1 cellular context compared by ENCODE assay signal in genomic region chr17:78737332-78737731, GRCh38.
TF ChIP-seq lines count a peak whose summit lies in the region.

No MANE protein-coding gene starts in this region.

TF ChIP-seq in HEK293, 187 proteins besides CTCF, POLR2A, EP300 and RAD21 (continued from another document and continues in another):
- TF ChIP-seq ZSCAN18 (tag by site-specific recombination; IDR thresholded peaks at IDR 0.05), result no peak
- TF ChIP-seq OVOL3 (tag by site-specific recombination; IDR thresholded peaks at IDR 0.05), result no peak
- no peak for TF ChIP-seq ZNF138 (tag by site-specific recombination; IDR thresholded peaks at IDR 0.05; ENCODE audit: borderline replicate concordance)
- 0 out of 2 replicates have a peak, but pooled peaks have one; percentile 38 for TF ChIP-seq FEZF1 (tag by site-specific recombination; IDR thresholded peaks at IDR 0.05)
- TF ChIP-seq ZBTB48 (tag by site-specific recombination; IDR thresholded peaks at IDR 0.05), result no peak
- no peak for TF ChIP-seq ZNF488 (tag by site-specific recombination; IDR thresholded peaks at IDR 0.05)
- TF ChIP-seq ZNF146 (tag by site-specific recombination; IDR thresholded peaks at IDR 0.05), result no peak; the same call in 1 of the 2 replicates
- no peak for TF ChIP-seq MYNN (tag by site-specific recombination; IDR thresholded peaks at IDR 0.05; ENCODE audit: borderline replicate concordance)
- 0 out of 2 replicates have a peak, but pooled peaks have one; percentile 62 for TF ChIP-seq ZBTB1 (tag by site-specific recombination; IDR thresholded peaks at IDR 0.05)
- no peak for TF ChIP-seq ZNF670 (tag by site-specific recombination; IDR thresholded peaks at IDR 0.05; ENCODE audit: low read depth)
- no peak for TF ChIP-seq ZNF514 (tag by site-specific recombination; IDR thresholded peaks at IDR 0.05)
- TF ChIP-seq ZNF133 (tag by site-specific recombination; IDR thresholded peaks at IDR 0.05), result no peak
- no peak for TF ChIP-seq SP2 (tag by site-specific recombination; IDR thresholded peaks at IDR 0.05)
- peak; percentile 79 for TF ChIP-seq ZNF184 (tag by site-specific recombination; IDR thresholded peaks at IDR 0.05)
- TF ChIP-seq ZBTB20 (tag by site-specific recombination; IDR thresholded peaks at IDR 0.05), result no peak
- TF ChIP-seq ZBTB44 (tag by site-specific recombination; IDR thresholded peaks at IDR 0.05), result no peak
- no peak; the same call in 1 of the 2 replicates for TF ChIP-seq ZXDB (tag by site-specific recombination; IDR thresholded peaks at IDR 0.05)
- TF ChIP-seq ZNF76 (tag by site-specific recombination; IDR thresholded peaks at IDR 0.05; ENCODE audit: borderline replicate concordance, low read depth), result no peak
- peak; percentile 97 for TF ChIP-seq IKZF3 (tag by site-specific recombination; IDR thresholded peaks at IDR 0.05)
- no peak for TF ChIP-seq ZFHX2 (tag by site-specific recombination; conservative IDR thresholded peaks at IDR 0.05)
- TF ChIP-seq ZNF530 (tag by site-specific recombination; IDR thresholded peaks at IDR 0.05; ENCODE audit: low read depth), result no peak
- TF ChIP-seq GLI4 (tag by site-specific recombination; IDR thresholded peaks at IDR 0.05), result no peak
- TF ChIP-seq PRDM10 (tag by site-specific recombination; IDR thresholded peaks at IDR 0.05), result peak; percentile 40
- no peak; the same call in 1 of the 2 replicates for TF ChIP-seq ZNF518A (tag by site-specific recombination; conservative IDR thresholded peaks at IDR 0.05; ENCODE audit: low read depth)
- TF ChIP-seq ZBTB11 (tag by site-specific recombination; conservative IDR thresholded peaks at IDR 0.05; ENCODE audit: low read depth), result no peak
- TF ChIP-seq ZNF449 (tag by site-specific recombination; IDR thresholded peaks at IDR 0.05), result no peak
- peak; percentile 44; the same call in 1 of the 2 replicates for TF ChIP-seq ZNF843 (tag by site-specific recombination; IDR thresholded peaks at IDR 0.05)
- no peak for TF ChIP-seq ZSCAN5A (tag by site-specific recombination; IDR thresholded peaks at IDR 0.05)
- no peak for TF ChIP-seq HOXA7 (CRISPR knock-in tag; IDR thresholded peaks at IDR 0.05; ENCODE audit: borderline replicate concordance)
- peak; percentile 77 for TF ChIP-seq PATZ1 (tag by site-specific recombination; IDR thresholded peaks at IDR 0.05)
- TF ChIP-seq MZF1 (tag by site-specific recombination; IDR thresholded peaks at IDR 0.05; ENCODE audit: borderline replicate concordance), result 0 out of 2 replicates have a peak, but pooled peaks have one; percentile 50
- TF ChIP-seq SETDB1 (IDR thresholded peaks at IDR 0.05; ENCODE audit: insufficient read length, low read length), result no peak
- TF ChIP-seq EGR2 (tag by site-specific recombination; IDR thresholded peaks at IDR 0.05; ENCODE audit: low read depth), result no peak
- no peak for TF ChIP-seq ZNF701 (tag by site-specific recombination; IDR thresholded peaks at IDR 0.05)
- no peak for TF ChIP-seq ZNF174 (tag by site-specific recombination; IDR thresholded peaks at IDR 0.05)
- TF ChIP-seq ZNF274 (IDR thresholded peaks at IDR 0.05; ENCODE audit: low read length), result no peak
- no peak for TF ChIP-seq ZNF274 (tag by site-specific recombination; IDR thresholded peaks at IDR 0.05; ENCODE audit: borderline replicate concordance)
- TF ChIP-seq KLF1 (tag by site-specific recombination; IDR thresholded peaks at IDR 0.05), result no peak
- TF ChIP-seq ZNF558 (tag by site-specific recombination; IDR thresholded peaks at IDR 0.05), result peak; percentile 72
